Comparison of ENCODE assay signal across 9 cellular contexts in the genomic region with DNA sequence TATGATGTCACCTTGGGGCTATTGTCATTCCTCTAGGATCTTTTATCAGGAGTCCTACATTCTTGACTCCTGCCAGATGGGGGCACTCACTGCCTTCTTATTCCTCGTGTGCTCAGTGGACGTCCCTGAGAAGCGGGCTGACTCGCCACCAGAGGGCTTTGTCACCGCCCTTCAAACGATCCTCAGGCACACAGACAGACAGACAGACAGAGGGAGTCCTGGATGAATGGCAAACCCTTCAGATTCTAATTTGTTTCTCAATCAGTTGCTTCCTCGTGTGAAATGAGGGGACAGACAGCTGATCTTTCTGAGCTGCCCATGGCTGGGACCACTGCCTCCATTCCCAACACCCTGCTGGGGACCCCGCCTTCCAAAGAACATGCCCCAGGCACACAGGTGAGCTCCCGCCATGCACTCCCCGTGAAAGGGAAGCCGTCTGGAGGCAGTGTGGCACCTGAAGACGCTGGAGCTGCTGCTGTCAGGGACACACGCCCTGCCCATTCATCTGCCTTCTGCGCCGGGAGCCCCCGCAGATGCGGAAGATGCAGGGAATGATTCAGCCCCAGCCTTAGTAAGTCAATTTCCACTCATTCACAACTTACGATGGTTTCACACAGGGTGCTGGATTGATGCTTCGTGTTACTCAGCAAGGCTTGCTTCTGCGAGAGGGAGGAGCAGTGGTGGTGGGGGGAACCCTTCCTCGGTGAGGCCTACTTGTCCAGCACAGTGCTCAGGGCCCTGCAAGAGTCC. TPM values are rescaled to one million over a fixed set of nuclear protein-coding genes. Genes with fewer than 3 reads are reported as not detected.
DNase-seq lines count a peak whose midpoint lies in the region; ATAC-seq, FAIRE-seq and TF ChIP-seq lines count a peak whose summit lies in the region.
"Had no signal": no experiment of that assay in that cellular context is flagged by ENCODE, and none has a peak within 500 bp of the region (broad histone marks: within the 10 kb centered on the region; RNA-seq: fewer than 3 reads in every experiment).

No MANE protein-coding gene starts in this region.

- peak; percentile 96 for TF ChIP-seq CTCF in H9 (conservative IDR thresholded peaks at IDR 0.05)
- TF ChIP-seq CTCF in astrocyte (IDR thresholded peaks at IDR 0.05; ENCODE audit: insufficient read depth, low read depth, low read length): peak; percentile 94

- H2BK12ac ChIP-seq in H9 (ENCODE audit: insufficient read length, low read depth, low read length): no peak overlapping the region

- H3T11ph ChIP-seq in H9 (ENCODE audit: low read length): no peak overlapping the region

- H3K4me2 ChIP-seq in H9 (ENCODE audit: insufficient read depth, insufficient read length, low read length) (peak overlapping the region; percentile 20), astrocyte (ENCODE audit: low read length) (no peak overlapping the region)

- no peaks in the 10 kb centered on the region for H3K36me3 ChIP-seq in astrocyte (ENCODE audit: insufficient read depth, low read length)

- H3K4me3 ChIP-seq in astrocyte (ENCODE audit: insufficient read depth, low read depth, low read length): no peak overlapping the region

- no peak overlapping the region for H3K27ac Mint-ChIP-seq in H9
- no peak overlapping the region for H3K27ac Mint-ChIP-seq in astrocyte (ENCODE audit: unreplicated experiment)
- H3K27ac Mint-ChIP-seq: activated naive CD4-positive, alpha-beta T cell treated with anti-CD3 and anti-CD28 coated beads, Interleukin-2, amount 50 U/mL, for 24 hours had no signal

- WGBS in H9 (ENCODE audit: extremely low coverage, insufficient read length, low lambda C conversion rate): no CpG with 5 or more reads among the region's 21 CpGs

- H3K9ac ChIP-seq in H9 (ENCODE audit: extremely low read depth, insufficient read length, low read length) (no peak overlapping the region), astrocyte (ENCODE audit: low read length) (no peak overlapping the region)

- H3K4me1 ChIP-seq in H9 (ENCODE audit: insufficient read depth, low read length): no peaks in the 10 kb centered on the region
- H3K4me1 ChIP-seq in astrocyte (ENCODE audit: insufficient read depth, low read length): no peaks in the 10 kb centered on the region

- H3K9me3 Mint-ChIP-seq in H9 (no peaks in the 10 kb centered on the region), astrocyte (ENCODE audit: unreplicated experiment) (no peaks in the 10 kb centered on the region)
- H3K9me3 Mint-ChIP-seq: activated naive CD4-positive, alpha-beta T cell treated with anti-CD3 and anti-CD28 coated beads, Interleukin-2, amount 50 U/mL, for 24 hours had no signal

- H4K20me1 ChIP-seq in H9 (ENCODE audit: control insufficient read depth, insufficient read depth, insufficient read length) (no peaks in the 10 kb centered on the region), astrocyte (ENCODE audit: insufficient read depth, low read length) (no peaks in the 10 kb centered on the region)

- H3K23me2 ChIP-seq in H9 (ENCODE audit: insufficient read length, low read depth, low read length, poor library complexity, severe bottlenecking): no peaks in the 10 kb centered on the region

- H3K27me3 ChIP-seq in H9 (ENCODE audit: insufficient read depth, low read length) (no peaks in the 10 kb centered on the region), astrocyte (ENCODE audit: insufficient read depth, low read length) (peaks cover 12% of the 10 kb centered on the region)

- no peak overlapping the region for H3K56ac ChIP-seq in H9 (ENCODE audit: insufficient read length, low read depth, low read length)

- H2BK15ac ChIP-seq in H9 (ENCODE audit: low read depth, low read length): no peak overlapping the region

- intact Hi-C loops in left ventricle myocardium superior (cut with micrococcal nuclease): loop anchor here (5.0 kb wide), 1 partner anchor 218 kb away; no protein-coding TSS in a partner anchor

- no peak overlapping the region for H3K23ac ChIP-seq in H9 (ENCODE audit: insufficient read length, low read depth, low read length)

- no peak overlapping the region for H2BK5ac ChIP-seq in H9 (ENCODE audit: insufficient read length, low read length)

- no peak overlapping the region for H2AK5ac ChIP-seq in H9 (ENCODE audit: insufficient read length, low read length)

- H3K79me1 ChIP-seq in H9 (ENCODE audit: insufficient read depth, low read depth, low read length, poor library complexity, severe bottlenecking): no peaks in the 10 kb centered on the region

- no peak overlapping the region for H3K4ac ChIP-seq in H9 (ENCODE audit: low read depth, low read length)

- no peak overlapping the region for H4K91ac ChIP-seq in H9 (ENCODE audit: insufficient read length, low read depth, low read length)

- H3K18ac ChIP-seq in H9 (ENCODE audit: insufficient read length, low read depth, low read length): no peak overlapping the region

- H2AFZ ChIP-seq in H9 (ENCODE audit: low read length) (no peak overlapping the region), astrocyte (ENCODE audit: low read depth, low read length) (peak overlapping the region; percentile 7)

- no peaks in the 10 kb centered on the region for H3K36me3 Mint-ChIP-seq in H9 (ENCODE audit: insufficient read depth in 1 of 3, low read depth in 3 of 3)
- no peaks in the 10 kb centered on the region for H3K36me3 Mint-ChIP-seq in astrocyte (ENCODE audit: low read depth, unreplicated experiment)
- H3K36me3 Mint-ChIP-seq: activated naive CD4-positive, alpha-beta T cell treated with anti-CD3 and anti-CD28 coated beads, Interleukin-2, amount 50 U/mL, for 24 hours had no signal

- H3K27me3 Mint-ChIP-seq in H9 (ENCODE audit: low read depth): peaks cover 15% of the 10 kb centered on the region
- H3K27me3 Mint-ChIP-seq in astrocyte (ENCODE audit: low read depth, unreplicated experiment): peaks cover 6% of the 10 kb centered on the region
- H3K27me3 Mint-ChIP-seq: activated naive CD4-positive, alpha-beta T cell treated with anti-CD3 and anti-CD28 coated beads, Interleukin-2, amount 50 U/mL, for 24 hours had no signal

- H3K4me3 Mint-ChIP-seq in H9: peak overlapping the region in 1 of 2 experiments; percentile 44; a peak in 2 of 5 replicates
- H3K4me3 Mint-ChIP-seq in astrocyte (ENCODE audit: unreplicated experiment): no peak overlapping the region
- H3K4me3 Mint-ChIP-seq: activated naive CD4-positive, alpha-beta T cell treated with anti-CD3 and anti-CD28 coated beads, Interleukin-2, amount 50 U/mL, for 24 hours had no signal

- H3K4me1 Mint-ChIP-seq in H9 (peaks cover 7 to 8% of the 10 kb centered on the region in 2 experiments; a peak in 3 of 4 replicates), astrocyte (ENCODE audit: low read depth, unreplicated experiment) (peaks cover 13% of the 10 kb centered on the region)
- H3K4me1 Mint-ChIP-seq: activated naive CD4-positive, alpha-beta T cell treated with anti-CD3 and anti-CD28 coated beads, Interleukin-2, amount 50 U/mL, for 24 hours had no signal

- H4K5ac ChIP-seq in H9 (ENCODE audit: insufficient read length, low read depth, low read length): no peak overlapping the region

- H3K79me2 ChIP-seq in H9 (ENCODE audit: insufficient read depth, low read length): no peaks in the 10 kb centered on the region
- no peaks in the 10 kb centered on the region for H3K79me2 ChIP-seq in astrocyte (ENCODE audit: insufficient read depth, low read length)

- H3K9me3 ChIP-seq in H9 (ENCODE audit: control insufficient read depth, low read depth, low read length): no peaks in the 10 kb centered on the region
- H3K9me3 ChIP-seq in astrocyte (ENCODE audit: insufficient read depth, low read depth, low read length): peaks cover 3% of the 10 kb centered on the region

- DNase-seq in DMS 273 treated with DMSO at 0.1 percent for 48 hours (lab: John Stamatoyannopoulos, UW) (peak; percentile 68), H9 (peak; percentile 88), NCI-H128 (lab: John Stamatoyannopoulos, UW; ENCODE audit: unreplicated experiment) (peak; percentile 60), SW480 (ENCODE audit: low spot score) (peak; percentile 90), astrocyte (ENCODE audit: low read depth) (peak; percentile 67), left ventricle myocardium superior (peak; percentile 88), putamen (ENCODE audit: low spot score) (peak; percentile 88)

- ATAC-seq in left ventricle myocardium superior: peak; percentile 97
- ATAC-seq in GM21786 (IDR thresholded peaks at IDR 0.05; ENCODE audit: unreplicated experiment): no peak

- H2BK120ac ChIP-seq in H9 (ENCODE audit: low read depth, low read length, poor library complexity, severe bottlenecking): no peak overlapping the region

- FAIRE-seq in astrocyte (lab: Jason Lieb, UNC): peak; percentile 82

- H3K27ac ChIP-seq in H9 (ENCODE audit: insufficient read length, low read depth, low read length) (no peak overlapping the region), astrocyte (ENCODE audit: low read depth, low read length) (no peak overlapping the region)

- no peak overlapping the region for H4K8ac ChIP-seq in H9 (replicated peaks; ENCODE audit: insufficient read length, low read depth, low read length)

- H3K14ac ChIP-seq in H9 (ENCODE audit: insufficient read depth, low read length): no peak overlapping the region

- no peak overlapping the region for H2BK20ac ChIP-seq in H9 (ENCODE audit: low read depth, low read length, poor library complexity, severe bottlenecking)

RNA-seq across cellular contexts. Expression of a gene that starts 24.9 kb away (rescaled TPM):
- total RNA-seq in H9 (2021) (48.1 and 49.0 TPM in 2 replicates), astrocyte (66.0 and 70.4 TPM in 2 replicates), left ventricle myocardium superior (5.0 TPM)
